In the genomic region with DNA sequence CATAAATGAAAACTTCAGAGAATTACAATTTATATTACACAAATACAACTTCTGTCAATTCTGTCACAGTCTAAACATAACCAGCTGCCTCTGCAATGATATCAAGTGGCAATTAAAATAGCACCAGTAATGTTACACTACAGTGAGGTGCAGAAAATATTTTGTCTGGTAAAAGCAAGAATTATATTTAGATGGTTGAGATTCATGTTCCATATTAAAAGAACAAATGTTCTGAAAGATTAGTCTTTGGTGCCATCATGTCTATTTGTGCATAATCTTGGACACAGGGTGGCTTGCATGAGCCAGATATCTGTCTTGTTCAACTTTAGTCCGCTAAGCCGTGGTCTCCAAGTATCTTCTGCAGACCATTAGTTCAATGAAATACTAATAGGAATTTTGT, we compare ENCODE assay signal across 33 cellular contexts. TPM values are rescaled to one million over a fixed set of nuclear protein-coding genes. Genes with fewer than 3 reads are reported as not detected.
"Had no signal": no experiment of that assay in that cellular context is flagged by ENCODE, and none has a peak within 500 bp of the region (broad histone marks: within the 10 kb centered on the region; RNA-seq: fewer than 3 reads in every experiment).

No MANE protein-coding gene starts in this region.

- H3K9me3 ChIP-seq: Peyer's patch had no signal

- H3K27ac ChIP-seq: ascending aorta, KMS-11, Peyer's patch, VCaP had no signal

- ATAC-seq: activated CD8-positive, alpha-beta memory T cell treated with anti-CD3 and anti-CD28 coated beads, Interleukin-2, amount 10 ng/mL, durations not matched to agents 7 days and 5 days; activated naive CD8-positive, alpha-beta T cell treated with anti-CD3 and anti-CD28 coated beads, Interleukin-2, amount 50 U/mL, for 24 hours; PC-3 had no signal

- DNase-seq: activated B cell treated with CpG ODN at 0.5 μM for 24 hours; activated CD4-positive, alpha-beta memory T cell treated with anti-CD3 and anti-CD28 coated beads, Interleukin-2, amount 10 ng/mL, durations not matched to agents 7 days and 5 days; activated CD4-positive, alpha-beta T cell treated with anti-CD3 and anti-CD28 coated beads for 4 hours; activated CD4-positive, alpha-beta T cell treated with anti-CD3 and anti-CD28 coated beads, Interleukin-2, amount 50 U/mL, for 1 hour; activated CD4-positive, CD25-positive, alpha-beta regulatory T cell treated with anti-CD3 and anti-CD28 coated beads, Interleukin-2, amount 50 U/mL, for 72 hours; activated CD8-positive, alpha-beta memory T cell treated with anti-CD3 and anti-CD28 coated beads for 24 hours; activated CD8-positive, alpha-beta memory T cell treated with anti-CD3 and anti-CD28 coated beads, Interleukin-2, amount 10 ng/mL, durations not matched to agents 7 days and 5 days; activated CD8-positive, alpha-beta memory T cell treated with anti-CD3 and anti-CD28 coated beads, Interleukin-2, amount 50 U/mL, for 48 hours; activated effector memory CD4-positive, alpha-beta T cell treated with Interleukin-2 at 50 U/mL for 16 hours; activated naive CD4-positive, alpha-beta T cell treated with anti-CD3 and anti-CD28 coated beads, Interleukin-2, amount 10 ng/mL, durations not matched to agents 7 days and 5 days; activated naive CD8-positive, alpha-beta T cell treated with anti-CD3 and anti-CD28 coated beads, Interleukin-2, amount 50 U/mL, for 24 hours; activated T-cell treated with anti-CD3 and anti-CD28 coated beads, Interleukin-2, amount 50 U/mL, for 48 hours; NCI-H1092 treated with DMSO at 0.1 percent for 48 hours; NCI-H1417; NCI-H146; NCI-H187; NCI-H2029 treated with DMSO at 0.1 percent for 48 hours; NCI-H2107; NCI-H2171; NCI-H510A; NCI-H526; NCI-H748 treated with DMSO at 0.1 percent for 48 hours; NK-92 treated with Interleukin-12 subunit alpha and Interleukin-12 subunit beta, amount 100 ng/mL, for 24 hours; PC-3; Peyer's patch; RPMI8226; SW 1271; T-helper 1 cell; T-helper 2 cell; T-helper 9 cell had no signal

- H3K36me3 ChIP-seq: ascending aorta, Peyer's patch had no signal

- H3K4me3 ChIP-seq: ascending aorta, Peyer's patch had no signal

- H3K9ac ChIP-seq: KMS-11 had no signal

- H3K4me1 ChIP-seq: Peyer's patch had no signal

- H3K4me2 ChIP-seq: KMS-11 had no signal

- H3K27me3 ChIP-seq: ascending aorta, Peyer's patch had no signal

RNA-seq across cellular contexts. Expression of a gene that starts 29.0 kb away (rescaled TPM):
- total RNA-seq: activated CD4-positive, alpha-beta memory T cell treated with anti-CD3 and anti-CD28 coated beads, Interleukin-2, amount 10 ng/mL, durations not matched to agents 7 days and 5 days; activated CD8-positive, alpha-beta memory T cell treated with anti-CD3 and anti-CD28 coated beads, Interleukin-2, amount 10 ng/mL, durations not matched to agents 7 days and 5 days had no signal
